25 cellular contexts compared by ENCODE assay signal in the genomic region with DNA sequence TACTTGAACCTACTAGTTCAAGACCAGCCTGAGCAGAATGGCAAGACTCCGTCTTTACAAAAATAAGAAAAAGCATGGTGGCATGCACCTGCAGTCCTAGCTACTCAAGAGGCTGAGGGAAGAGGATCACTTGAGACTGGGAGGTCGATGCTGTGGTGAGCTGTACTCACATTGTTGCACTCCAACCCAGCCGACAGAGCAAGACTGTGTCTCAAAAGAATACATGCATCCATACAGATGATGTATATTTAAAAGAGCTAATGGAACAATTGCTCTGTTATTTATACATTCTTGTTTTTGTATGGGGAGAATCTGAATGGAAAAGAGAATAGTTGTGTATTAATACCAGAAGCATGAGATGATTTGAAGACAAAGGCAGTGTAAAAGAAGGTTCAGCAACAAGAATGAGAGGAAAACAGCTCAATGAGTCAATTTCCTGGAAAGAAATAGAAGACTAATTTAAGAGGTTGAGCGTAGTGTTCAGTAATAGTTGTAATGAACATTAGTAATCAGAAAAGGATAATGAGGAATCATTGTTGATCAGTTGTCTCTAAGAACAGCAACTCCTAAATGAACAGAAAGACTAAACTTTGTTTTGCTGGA. TPM values are rescaled to one million over a fixed set of nuclear protein-coding genes. Genes with fewer than 3 reads are reported as not detected.
DNase-seq lines count a peak whose midpoint lies in the region; ATAC-seq, FAIRE-seq and TF ChIP-seq lines count a peak whose summit lies in the region.
"Had no signal": no experiment of that assay in that cellular context is flagged by ENCODE, and none has a peak within 500 bp of the region (broad histone marks: within the 10 kb centered on the region; RNA-seq: fewer than 3 reads in every experiment).

No MANE protein-coding gene starts in this region.

- H3K4me2 ChIP-seq in endothelial cell of umbilical vein (ENCODE audit: insufficient read depth, low read length): peak overlapping the region; percentile 100

- H3K27me3 ChIP-seq in endothelial cell of umbilical vein (ENCODE audit: control insufficient read depth in 2 of 2, insufficient read depth in 2 of 2, low read length in 2 of 2) (no peaks in the 10 kb centered on the region), subcutaneous abdominal adipose tissue (ENCODE audit: control insufficient read depth in 5 of 5, insufficient read depth in 4 of 5, low read length in 5 of 5) (no peaks in the 10 kb centered on the region)
- H3K27me3 ChIP-seq: colonic mucosa, heart left ventricle, upper lobe of left lung had no signal

- H3K4me3 Mint-ChIP-seq in stimulated activated naive CD8-positive, alpha-beta T cell treated with anti-CD3 and anti-CD28 coated beads, Interleukin-15, Interleukin-2, amounts not matched to agents 100 ng/mL and 50 ng/mL, for 24 hours: no peak overlapping the region
- H3K4me3 Mint-ChIP-seq in T-cell: no peak overlapping the region
- H3K4me3 Mint-ChIP-seq: activated B cell treated with CpG ODN at 0.5 μM for 24 hours; activated naive CD4-positive, alpha-beta T cell treated with anti-CD3 and anti-CD28 coated beads for 36 hours had no signal

- FAIRE-seq in endothelial cell of umbilical vein (lab: Jason Lieb, UNC): peak; percentile 50
- FAIRE-seq: endometrium, RCC 7860 had no signal

- H4K20me1 ChIP-seq in endothelial cell of umbilical vein (replicated peaks; ENCODE audit: control insufficient read depth, extremely low read depth, insufficient read depth, low read length): no peaks in the 10 kb centered on the region

- H3K9me1 ChIP-seq in endothelial cell of umbilical vein (replicated peaks; ENCODE audit: control insufficient read depth, extremely low read depth, insufficient read depth, low read length): no peaks in the 10 kb centered on the region

- H3K36me3 Mint-ChIP-seq in stimulated activated naive CD8-positive, alpha-beta T cell treated with anti-CD3 and anti-CD28 coated beads, Interleukin-15, Interleukin-2, amounts not matched to agents 100 ng/mL and 50 ng/mL, for 24 hours (ENCODE audit: low read depth): peaks cover 29% of the 10 kb centered on the region
- H3K36me3 Mint-ChIP-seq in T-cell: peaks cover 20% of the 10 kb centered on the region

- H3K79me2 ChIP-seq in endothelial cell of umbilical vein (ENCODE audit: control insufficient read depth, insufficient read depth, low read length): peaks cover 32% of the 10 kb centered on the region

- no peaks in the 10 kb centered on the region for H3K9me3 Mint-ChIP-seq in stimulated activated naive CD8-positive, alpha-beta T cell treated with anti-CD3 and anti-CD28 coated beads, Interleukin-15, Interleukin-2, amounts not matched to agents 100 ng/mL and 50 ng/mL, for 24 hours
- no peaks in the 10 kb centered on the region for H3K9me3 Mint-ChIP-seq in T-cell
- H3K9me3 Mint-ChIP-seq: activated B cell treated with CpG ODN at 0.5 μM for 24 hours; activated naive CD4-positive, alpha-beta T cell treated with anti-CD3 and anti-CD28 coated beads for 36 hours had no signal

- no peaks in the 10 kb centered on the region for H3K27me3 Mint-ChIP-seq in stimulated activated naive CD8-positive, alpha-beta T cell treated with anti-CD3 and anti-CD28 coated beads, Interleukin-15, Interleukin-2, amounts not matched to agents 100 ng/mL and 50 ng/mL, for 24 hours
- H3K27me3 Mint-ChIP-seq in T-cell: no peaks in the 10 kb centered on the region
- H3K27me3 Mint-ChIP-seq: activated B cell treated with CpG ODN at 0.5 μM for 24 hours had no signal

- H3K27ac ChIP-seq in endothelial cell of umbilical vein (ENCODE audit: insufficient read depth, low read depth, low read length) (peak overlapping the region; percentile 88), subcutaneous abdominal adipose tissue (ENCODE audit: low read depth, low read length) (peak overlapping the region; percentile 14)
- H3K27ac ChIP-seq: colonic mucosa, psoas muscle, upper lobe of left lung had no signal

- no peak for DNase-seq in stimulated activated naive CD8-positive, alpha-beta T cell treated with anti-CD3 and anti-CD28 coated beads, Interleukin-15, Interleukin-2, amounts not matched to agents 100 U/mL and 50 U/mL, for 24 hours
- DNase-seq in T-cell: no peak
- DNase-seq in endothelial cell of umbilical vein (ENCODE audit: low read depth, low spot score): peak; percentile 90
- DNase-seq in stimulated activated CD4-positive, alpha-beta T cell treated with anti-CD3 and anti-CD28 coated beads, Interleukin-1b, Interleukin-23, amount 100 ng/mL, for 48 hours: no peak
- DNase-seq in NK-92 (lab: John Stamatoyannopoulos, UW; ENCODE audit: unreplicated experiment): no peak
- DNase-seq in germinal center (ENCODE audit: low spot score): no peak
- DNase-seq: activated B cell treated with CpG ODN at 0.5 μM for 24 hours; activated naive CD4-positive, alpha-beta T cell treated with anti-CD3 and anti-CD28 coated beads for 36 hours; Caco-2; colonic mucosa; H7; heart left ventricle; midbrain; NCI-H1092; NCI-H2029; NK-92 treated with Interleukin-12 subunit alpha and Interleukin-12 subunit beta, amount 100 ng/mL, for 24 hours; psoas muscle; stimulated activated CD4-positive, alpha-beta T cell treated with anti-CD3 and anti-CD28 coated beads, Interleukin-2, amount 100 ng/mL, for 48 hours; T-helper 9 cell; upper lobe of left lung had no signal

- intact Hi-C loops in endothelial cell of umbilical vein (cut with micrococcal nuclease): loop anchor here (2.0 to 5.0 kb wide), 3 partner anchors 79 to 269 kb away; a partner anchor contains a TSS

- H3K9ac ChIP-seq in endothelial cell of umbilical vein (replicated peaks; ENCODE audit: extremely low read depth, insufficient read depth, low read length): peak overlapping the region; percentile 100
- H3K9ac ChIP-seq in subcutaneous abdominal adipose tissue (ENCODE audit: low read length in 5 of 5): no peak overlapping the region

- TF ChIP-seq POLR2A in endothelial cell of umbilical vein (IDR thresholded peaks at IDR 0.05; ENCODE audit: low read depth, low read length): peak; percentile 48

- H3K4me1 ChIP-seq in endothelial cell of umbilical vein (ENCODE audit: control insufficient read depth, extremely low read depth, insufficient read depth, low read length): peaks cover 54% of the 10 kb centered on the region
- peaks cover 0 to 20% (median 0%) of the 10 kb centered on the region in 5 donors for H3K4me1 ChIP-seq in subcutaneous abdominal adipose tissue (ENCODE audit: control insufficient read depth in 5 of 5, insufficient read depth in 5 of 5, low read length in 5 of 5)
- H3K4me1 ChIP-seq: Caco-2, colonic mucosa, psoas muscle had no signal

- TSS peak; percentile 41 for BruUV-seq in endothelial cell of umbilical vein (replicated peaks; lab: Mats Ljungman, UMichigan)

- dilution Hi-C loops in endothelial cell of umbilical vein (cut with MboI; ENCODE audit: extremely low pct_ligation_motif_present, low sequenced_read_pairs): no loop called here

- H3K36me3 ChIP-seq in endothelial cell of umbilical vein (ENCODE audit: control insufficient read depth in 2 of 2, extremely low read depth in 1 of 2, insufficient read depth in 2 of 2, low read length in 2 of 2) (no peaks in the 10 kb centered on the region), subcutaneous abdominal adipose tissue (ENCODE audit: control insufficient read depth in 5 of 5, insufficient read depth in 5 of 5, low read length in 5 of 5) (peaks cover 0 to 12% (median 3%) of the 10 kb centered on the region in 5 donors)
- H3K36me3 ChIP-seq: colonic mucosa, heart left ventricle had no signal

- ATAC-seq in stimulated activated naive CD8-positive, alpha-beta T cell treated with anti-CD3 and anti-CD28 coated beads, Interleukin-15, Interleukin-2, amounts not matched to agents 100 U/mL and 50 U/mL, for 24 hours: no peak
- no peak for ATAC-seq in T-cell (replicated peaks in 1 of 4)
- ATAC-seq: heart left ventricle, psoas muscle had no signal

- no peak for TF ChIP-seq CTCF in endothelial cell of umbilical vein (IDR thresholded peaks at IDR 0.05; ENCODE audit: extremely low read depth in 1 of 2, insufficient read depth in 1 of 2, low read depth in 1 of 2, low read length in 2 of 2)

- CTCF ChIA-PET in T-cell (lab: Charles Lee): no interaction called here
- CTCF ChIA-PET in endothelial cell of umbilical vein (lab: Charles Lee): interaction anchor here (0.8 to 2.2 kb wide), 5 partner anchors 19 to 202 kb away, joined by 3 to 7 read pairs (median 3); no protein-coding TSS in a partner anchor

- POLR2A ChIA-PET in T-cell (lab: Charles Lee): interaction anchor here in 1 of 2 donors (0.6 kb wide), 1 partner anchor 192 kb away, joined by 3 read pairs; no protein-coding TSS in a partner anchor
- POLR2A ChIA-PET in endothelial cell of umbilical vein (lab: Charles Lee): interaction anchor here (0.6 kb wide), 1 partner anchor 10 kb away, joined by 4 read pairs; no protein-coding TSS in a partner anchor

- no peak overlapping the region for H2AFZ ChIP-seq in endothelial cell of umbilical vein (ENCODE audit: low read depth, low read length)

- no peaks in the 10 kb centered on the region for H3K9me3 ChIP-seq in endothelial cell of umbilical vein (replicated peaks; ENCODE audit: control insufficient read depth, insufficient read depth, low read length)
- no peaks in the 10 kb centered on the region for H3K9me3 ChIP-seq in subcutaneous abdominal adipose tissue (ENCODE audit: control insufficient read depth in 5 of 5, low read length in 5 of 5)
- H3K9me3 ChIP-seq: Caco-2, colonic mucosa, heart left ventricle, psoas muscle, upper lobe of left lung had no signal

- peak overlapping the region; percentile 21 for H3K27ac Mint-ChIP-seq in stimulated activated naive CD8-positive, alpha-beta T cell treated with anti-CD3 and anti-CD28 coated beads, Interleukin-15, Interleukin-2, amounts not matched to agents 100 ng/mL and 50 ng/mL, for 24 hours
- H3K27ac Mint-ChIP-seq in T-cell: peak overlapping the region; percentile 7 to 11
- H3K27ac Mint-ChIP-seq: activated B cell treated with CpG ODN at 0.5 μM for 24 hours; activated naive CD4-positive, alpha-beta T cell treated with anti-CD3 and anti-CD28 coated beads for 36 hours had no signal

- peaks cover 38% of the 10 kb centered on the region for H3K4me1 Mint-ChIP-seq in stimulated activated naive CD8-positive, alpha-beta T cell treated with anti-CD3 and anti-CD28 coated beads, Interleukin-15, Interleukin-2, amounts not matched to agents 100 ng/mL and 50 ng/mL, for 24 hours (ENCODE audit: low read depth)
- H3K4me1 Mint-ChIP-seq in T-cell: peaks cover 26 to 45% (median 42%) of the 10 kb centered on the region in 3 donors

- H3K4me3 ChIP-seq in endothelial cell of umbilical vein (replicated peaks in 1 of 3; ENCODE audit: insufficient read depth in 1 of 3, low read depth in 1 of 3, low read length in 3 of 3) (peak overlapping the region in 1 of 3 experiments; percentile 43), subcutaneous abdominal adipose tissue (ENCODE audit: low read depth in 1 of 5, low read length in 5 of 5) (no peak overlapping the region)
- H3K4me3 ChIP-seq: colonic mucosa, heart left ventricle, psoas muscle, skin epidermis, upper lobe of left lung had no signal

RNA-seq across cellular contexts. Expression of a gene that starts 1.9 kb away (rescaled TPM):
- total RNA-seq in T-cell: 1 to 10 TPM in 3 of 5 donors, under 1 TPM in 2; 0.43 to 4.5 (median 1.8) TPM
- total RNA-seq in endothelial cell of umbilical vein: 24.5 and 26.5 TPM in 2 replicates
- 28.8 and 32.6 TPM in 2 replicates for polyA plus RNA-seq in endothelial cell of umbilical vein
- 34.3 and 42.2 TPM in 2 replicates for polyA plus RNA-seq in endothelial cell of umbilical vein (2011; cell fraction: cytosol; rRNA removed)
- polyA plus RNA-seq in endothelial cell of umbilical vein (2011; cell fraction: nucleus; rRNA removed): 50.6 and 56.2 TPM in 2 replicates
- 23.2 and 31.6 TPM in 2 replicates for polyA plus RNA-seq in endothelial cell of umbilical vein (2012)
- polyA minus RNA-seq in endothelial cell of umbilical vein: 22.6 and 30.1 TPM in 2 replicates
- not detected for polyA minus RNA-seq in endothelial cell of umbilical vein (2011; cell fraction: cytosol; rRNA and poly(A)+ RNA removed)
- polyA minus RNA-seq in endothelial cell of umbilical vein (2011; cell fraction: nucleus; rRNA and poly(A)+ RNA removed): 57.5 and 74.3 TPM in 2 replicates
